ENCODE assay signal across 25 cellular contexts in the genomic region with DNA sequence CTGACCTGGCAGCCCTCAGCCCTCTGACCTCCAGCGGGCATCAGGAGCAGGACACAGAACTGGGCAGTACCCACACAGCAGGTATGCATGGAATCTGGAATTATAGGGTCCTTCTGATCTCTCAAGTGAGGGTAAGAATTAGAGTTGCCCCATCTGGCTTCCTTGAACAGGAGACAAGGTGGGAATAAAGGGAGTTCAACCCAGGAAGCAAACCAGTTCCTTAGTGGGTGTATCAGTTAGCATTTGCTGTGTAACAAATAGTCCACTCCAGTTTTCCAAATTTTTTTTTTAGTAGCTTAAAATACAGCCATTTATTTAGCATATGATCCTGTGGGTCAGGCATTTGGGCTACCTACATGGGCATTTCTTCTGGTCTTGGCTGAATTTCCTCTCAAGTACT.
"Had no signal": no experiment of that assay in that cellular context is flagged by ENCODE, and none has a peak within 500 bp of the region (broad histone marks: within the 10 kb centered on the region; RNA-seq: fewer than 3 reads in every experiment).

No MANE protein-coding gene starts in this region.

- H3K4me3 Mint-ChIP-seq: naive thymus-derived CD4-positive, alpha-beta T cell; nephron; neural progenitor cell had no signal

- H3K27ac Mint-ChIP-seq: nephron, neural progenitor cell had no signal

- H3K27me3 Mint-ChIP-seq: naive thymus-derived CD4-positive, alpha-beta T cell had no signal

- H3K4me1 ChIP-seq: foreskin keratinocyte, gastroesophageal sphincter, neural progenitor cell, prostate gland, stomach, thyroid gland, vagina had no signal

- H3K9me3 ChIP-seq: gastroesophageal sphincter, heart left ventricle, prostate gland, spleen, stomach, thyroid gland, vagina had no signal

- H3K9me3 Mint-ChIP-seq: naive thymus-derived CD4-positive, alpha-beta T cell; nephron; neural progenitor cell had no signal

- H3K4me1 Mint-ChIP-seq: nephron, neural progenitor cell had no signal

- H3K4me3 ChIP-seq: gastroesophageal sphincter, heart left ventricle, hepatocyte, neural progenitor cell, prostate gland, skin epidermis, spleen, stomach, thyroid gland, vagina had no signal

- DNase-seq: cortex of kidney; foreskin keratinocyte; heart left ventricle; kidney; mesendoderm; midbrain; naive thymus-derived CD4-positive, alpha-beta T cell; right cardiac atrium; spleen; stimulated activated CD4-positive, alpha-beta T cell treated with anti-CD3 and anti-CD28 coated beads, Interleukin-15, amount 100 ng/mL, for 24 hours; stimulated activated CD4-positive, alpha-beta T cell treated with anti-CD3 and anti-CD28 coated beads, Interleukin-2, amount 100 ng/mL, for 48 hours; stimulated activated naive CD4-positive, alpha-beta T cell treated with Interleukin-2 at 50 U/mL for 16 hours; stomach; thyroid gland; trophoblast cell had no signal

- H3K27ac ChIP-seq: epithelial cell of prostate, foreskin keratinocyte, gastroesophageal sphincter, heart left ventricle, hepatocyte, neural progenitor cell, prostate gland, skin epidermis, spleen, stomach, thyroid gland, vagina had no signal

- ATAC-seq: esophagus mucosa; foreskin keratinocyte; gastroesophageal sphincter; heart left ventricle; left lobe of liver; naive thymus-derived CD4-positive, alpha-beta T cell; right cardiac atrium had no signal
